11 cellular contexts compared by ENCODE assay signal in the genomic region with DNA sequence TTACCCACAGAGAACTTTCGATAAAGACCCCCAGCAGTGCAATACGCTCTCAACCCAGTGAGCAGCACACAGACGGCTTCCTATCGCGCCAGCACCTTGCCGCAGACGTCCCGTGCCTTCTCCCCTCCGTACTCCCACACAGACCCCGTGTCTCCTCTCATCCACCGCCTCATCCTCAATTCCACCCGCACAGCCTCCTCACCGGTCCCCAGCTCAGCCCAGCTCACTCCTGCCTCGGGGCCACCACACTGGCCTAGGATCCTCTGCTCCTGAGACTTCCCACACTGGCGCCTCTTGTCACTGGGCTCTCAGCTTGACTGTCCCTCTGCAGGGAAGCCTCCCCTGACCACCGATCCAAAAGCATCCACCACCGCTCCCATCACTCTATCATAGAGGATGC. TPM values are rescaled to one million over a fixed set of nuclear protein-coding genes. Genes with fewer than 3 reads are reported as not detected.
DNase-seq lines count a peak whose midpoint lies in the region; ATAC-seq and TF ChIP-seq lines count a peak whose summit lies in the region.
"Had no signal": no experiment of that assay in that cellular context is flagged by ENCODE, and none has a peak within 500 bp of the region (broad histone marks: within the 10 kb centered on the region; RNA-seq: fewer than 3 reads in every experiment).

No MANE protein-coding gene starts in this region.

- H3K9me3 ChIP-seq in heart left ventricle (no peaks in the 10 kb centered on the region), endodermal cell (ENCODE audit: control insufficient read depth, low read length) (no peaks in the 10 kb centered on the region), neuronal stem cell (replicated peaks in 1 of 2; ENCODE audit: control insufficient read depth in 2 of 2, insufficient read depth in 1 of 2, low read depth in 1 of 2, low read length in 2 of 2) (no peaks in the 10 kb centered on the region), transverse colon (no peaks in the 10 kb centered on the region)

- ATAC-seq in heart left ventricle (no peak), left cardiac atrium (no peak), HG02852 (IDR thresholded peaks at IDR 0.05; ENCODE audit: unreplicated experiment) (no peak), GM18505 (IDR thresholded peaks at IDR 0.05; ENCODE audit: unreplicated experiment) (no peak)
- ATAC-seq: left colon had no signal

- no peak overlapping the region for H3K4me2 ChIP-seq in neuronal stem cell (ENCODE audit: insufficient read depth, low read length, poor library complexity, severe bottlenecking)

- peaks cover 44% of the 10 kb centered on the region for H3K4me1 Mint-ChIP-seq in endodermal cell

- TF ChIP-seq EP300 in transverse colon (IDR thresholded peaks at IDR 0.05; ENCODE audit: low read depth) = no peak

- peak overlapping the region in 4 of 12 donors; percentile 35 to 50 (median 40) for H3K4me3 ChIP-seq in heart left ventricle
- H3K4me3 ChIP-seq in endodermal cell (ENCODE audit: low read length) = no peak overlapping the region
- H3K4me3 ChIP-seq in neuronal stem cell (ENCODE audit: low read length in 2 of 2) = no peak overlapping the region
- H3K4me3 ChIP-seq in transverse colon = no peak overlapping the region

- peaks cover 42% of the 10 kb centered on the region for H3K36me3 Mint-ChIP-seq in endodermal cell (ENCODE audit: low read depth)

- no peak overlapping the region for H2AFZ ChIP-seq in neuronal stem cell (ENCODE audit: low read length)

- H3K9ac ChIP-seq in endodermal cell (ENCODE audit: extremely low read depth, low read length, poor library complexity, severe bottlenecking) (no peak overlapping the region), neuronal stem cell (ENCODE audit: low read depth, low read length, poor library complexity) (no peak overlapping the region)

- no peaks in the 10 kb centered on the region for H3K27me3 Mint-ChIP-seq in endodermal cell (ENCODE audit: insufficient read depth)

- peak overlapping the region; percentile 59 for H3K27ac Mint-ChIP-seq in endodermal cell

- peaks cover 42 to 66% (median 55%) of the 10 kb centered on the region in 12 donors for H3K4me1 ChIP-seq in heart left ventricle
- H3K4me1 ChIP-seq in endodermal cell (ENCODE audit: control insufficient read depth, insufficient read depth, low read length) = peaks cover 37% of the 10 kb centered on the region
- peaks cover 21 to 33% of the 10 kb centered on the region in 2 donors for H3K4me1 ChIP-seq in neuronal stem cell (ENCODE audit: control insufficient read depth in 2 of 2, insufficient read depth in 1 of 2, low read depth in 1 of 2, low read length in 2 of 2)
- peaks cover 35 to 49% (median 43%) of the 10 kb centered on the region in 4 donors for H3K4me1 ChIP-seq in transverse colon

- DNase-seq in heart left ventricle (no peak), left cardiac atrium (no peak), endodermal cell (no peak), neuronal stem cell (ENCODE audit: low spot score) (no peak), transverse colon (no peak)
- no peak for DNase-seq in stimulated activated CD4-positive, alpha-beta T cell treated with anti-CD3 and anti-CD28 coated beads, Interleukin-2, amount 100 ng/mL, for 48 hours
- DNase-seq: activated T-cell treated with anti-CD3 and anti-CD28 coated beads for 4 hours, left colon, NCI-H2227 treated with DMSO at 0.1 percent for 48 hours had no signal

- H2AK5ac ChIP-seq in neuronal stem cell (ENCODE audit: low read depth, low read length) = no peak overlapping the region

- 85 to 89% (median 88%) methylated on average over 17 of the region's 17 CpGs for WGBS in heart left ventricle, 4 donors
- 94% methylated on average over 14 to 17 of the region's 17 CpGs for WGBS in endodermal cell (ENCODE audit: insufficient coverage in 1 of 2, insufficient read length in 1 of 2), 2 experiments
- no CpG with 5 or more reads among the region's 17 CpGs for WGBS in neuronal stem cell (ENCODE audit: extremely low coverage in 2 of 2, insufficient read length in 2 of 2, insufficient replicate concordance in 1 of 2), 2 donors
- WGBS in transverse colon (ENCODE audit: low coverage in 1 of 2), 2 donors = 87 to 95% methylated on average over 9 to 17 of the region's 17 CpGs

- H3K27me3 ChIP-seq in heart left ventricle (no peaks in the 10 kb centered on the region), endodermal cell (ENCODE audit: control insufficient read depth, insufficient read depth, low read length, poor library complexity, severe bottlenecking) (no peaks in the 10 kb centered on the region), neuronal stem cell (ENCODE audit: control insufficient read depth in 3 of 3, insufficient read depth in 3 of 3, low read depth in 1 of 3, low read length in 3 of 3) (no peaks in the 10 kb centered on the region), transverse colon (no peaks in the 10 kb centered on the region)

- peak overlapping the region; percentile 25 for H2BK12ac ChIP-seq in neuronal stem cell (ENCODE audit: low read length)

- H3K27ac ChIP-seq in heart left ventricle (peak overlapping the region; percentile 81 to 95 (median 88)), endodermal cell (ENCODE audit: low read depth, low read length) (no peak overlapping the region), neuronal stem cell (replicated peaks; ENCODE audit: low read length) (no peak overlapping the region), transverse colon (peak overlapping the region; percentile 80 to 88 (median 85))

- no peak overlapping the region for H3K4me3 Mint-ChIP-seq in endodermal cell

- peak overlapping the region; percentile 7 for H2BK15ac ChIP-seq in neuronal stem cell (ENCODE audit: low read length)

- no peak overlapping the region for H3K4ac ChIP-seq in neuronal stem cell (ENCODE audit: low read length)

- H2BK5ac ChIP-seq in neuronal stem cell (ENCODE audit: low read length) = no peak overlapping the region

- TF ChIP-seq POLR2A in heart left ventricle (IDR thresholded peaks at IDR 0.05) (no peak), transverse colon (IDR thresholded peaks at IDR 0.05) (no peak), GM18505 (IDR thresholded peaks at IDR 0.05; ENCODE audit: borderline replicate concordance, extremely low read depth, insufficient read depth, insufficient read length) (no peak)

- H3K9me3 Mint-ChIP-seq in endodermal cell = no peaks in the 10 kb centered on the region

- peak overlapping the region; percentile 16 for H3K18ac ChIP-seq in neuronal stem cell (ENCODE audit: low read length)

- intact Hi-C loops in heart left ventricle (cut with DNase I) = loop anchor here in 8 of 10 donors (5.0 to 10.0 kb wide), 3 partner anchors 34 to 46 kb away; no protein-coding TSS in a partner anchor
- intact Hi-C loops in left cardiac atrium (cut with DNase I) = loop anchor here (5.0 to 10.0 kb wide), 3 partner anchors 34 to 206 kb away; no protein-coding TSS in a partner anchor
- intact Hi-C loops in transverse colon (cut with DNase I; ENCODE audit: low total_unique reads) = no loop called here

- H3K23ac ChIP-seq in neuronal stem cell (ENCODE audit: low read depth, low read length, poor library complexity) = peak overlapping the region; percentile 29

- in situ Hi-C loops in transverse colon (cut with MboI; ENCODE audit: low pct_ligation_motif_present in 1 of 4, low pct_unique_long_range_greater_than_20kb in 1 of 4, low sequenced_read_pairs in 3 of 4) = no loop called here

- H3K14ac ChIP-seq in neuronal stem cell (ENCODE audit: low read length) = no peak overlapping the region

- H3K36me3 ChIP-seq in heart left ventricle = peaks cover 0 to 46% (median 35%) of the 10 kb centered on the region in 9 donors
- H3K36me3 ChIP-seq in endodermal cell (ENCODE audit: control insufficient read depth, insufficient read depth, low read length) = peaks cover 35% of the 10 kb centered on the region
- peaks cover 24 to 52% of the 10 kb centered on the region in 2 donors for H3K36me3 ChIP-seq in neuronal stem cell (replicated peaks in 1 of 2; ENCODE audit: control insufficient read depth in 2 of 2, insufficient read depth in 2 of 2, low read length in 2 of 2)
- H3K36me3 ChIP-seq in transverse colon = peaks cover 0 to 13% (median 0%) of the 10 kb centered on the region in 4 donors

- H4K8ac ChIP-seq in neuronal stem cell (ENCODE audit: low read depth, low read length) = no peak overlapping the region

- H4K91ac ChIP-seq in neuronal stem cell (ENCODE audit: low read depth, low read length, poor library complexity) = no peak overlapping the region

- H3K79me1 ChIP-seq in neuronal stem cell (ENCODE audit: low read depth, low read length) = peaks cover 20% of the 10 kb centered on the region

- TF ChIP-seq CTCF in heart left ventricle (IDR thresholded peaks at IDR 0.05) (no peak), endodermal cell (conservative IDR thresholded peaks at IDR 0.05) (no peak), transverse colon (IDR thresholded peaks at IDR 0.05) (no peak)

- H2BK120ac ChIP-seq in neuronal stem cell (ENCODE audit: low read depth, low read length) = no peak overlapping the region

RNA-seq across cellular contexts. Expression of a gene that starts 9.0 kb away (rescaled TPM):
- total RNA-seq in heart left ventricle (10 to 100 TPM; 21.0 to 45.9 (median 34.9) TPM), left cardiac atrium (10 to 100 TPM; 40.1 to 51.4 TPM), endodermal cell (10 to 100 TPM; 50.1 to 51.8 TPM), transverse colon (10 to 100 TPM; 12.3 to 34.6 (median 19.7) TPM)
- polyA plus RNA-seq in heart left ventricle = 10 to 100 TPM; 17.8 to 38.2 TPM
- polyA plus RNA-seq in endodermal cell (2013, experiment 1 of 2) = 57.3 TPM
- polyA plus RNA-seq in endodermal cell (2013, experiment 2 of 2) = 47.7 TPM
- polyA plus RNA-seq in neuronal stem cell (2013, experiment 1 of 2) = 43.3 TPM
- 43.5 TPM for polyA plus RNA-seq in neuronal stem cell (2013, experiment 2 of 2)

Comparison
In these comparisons a context has a peak if more than half of its experiments do, and no peak if none do; other contexts are left out.
1. H3K27ac ChIP-seq: peak in heart left ventricle (12 of 12) and transverse colon (4 of 4); none in endodermal cell (single experiment) and neuronal stem cell (single experiment).